ENCODE assay signal across 1 cellular context in the genomic region with DNA sequence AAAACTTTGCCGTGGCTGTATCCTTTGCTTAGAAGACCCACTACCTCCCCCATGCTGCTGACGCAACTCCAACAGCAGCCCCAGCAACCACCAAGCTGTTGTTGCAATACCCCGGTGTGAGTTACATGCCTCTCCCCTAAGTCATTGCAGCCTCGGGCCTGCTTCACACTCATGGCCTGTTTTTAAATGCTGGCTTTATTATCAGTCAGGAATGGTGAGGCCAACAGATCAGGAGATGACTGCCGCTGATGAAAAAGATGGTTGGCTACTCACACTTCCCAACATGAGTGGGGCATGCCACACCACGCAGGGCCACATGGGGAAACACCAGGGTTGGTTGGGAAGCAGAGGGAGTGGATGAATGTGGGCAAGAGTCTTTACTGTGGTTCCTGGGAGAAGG.
TF ChIP-seq lines count a peak whose summit lies in the region.

No MANE protein-coding gene starts in this region.

TF ChIP-seq in K562, 482 proteins besides CTCF, POLR2A, EP300 and RAD21 (continued from another document):
- no peak for TF ChIP-seq ZNF274 (IDR thresholded peaks at IDR 0.05; ENCODE audit: borderline replicate concordance, low read depth, low read length)
- peak; percentile 79 for TF ChIP-seq L3MBTL2 (IDR thresholded peaks at IDR 0.05)
- no peak for TF ChIP-seq DDX20 (tag; IDR thresholded peaks at IDR 0.05; ENCODE audit: low read depth)
- TF ChIP-seq ZC3H8 (IDR thresholded peaks at IDR 0.05), result no peak
- TF ChIP-seq U2AF2 (optimal IDR thresholded peaks at IDR 0.05; ENCODE audit: low read depth, low read length), result no peak
- TF ChIP-seq, protein P1, sequence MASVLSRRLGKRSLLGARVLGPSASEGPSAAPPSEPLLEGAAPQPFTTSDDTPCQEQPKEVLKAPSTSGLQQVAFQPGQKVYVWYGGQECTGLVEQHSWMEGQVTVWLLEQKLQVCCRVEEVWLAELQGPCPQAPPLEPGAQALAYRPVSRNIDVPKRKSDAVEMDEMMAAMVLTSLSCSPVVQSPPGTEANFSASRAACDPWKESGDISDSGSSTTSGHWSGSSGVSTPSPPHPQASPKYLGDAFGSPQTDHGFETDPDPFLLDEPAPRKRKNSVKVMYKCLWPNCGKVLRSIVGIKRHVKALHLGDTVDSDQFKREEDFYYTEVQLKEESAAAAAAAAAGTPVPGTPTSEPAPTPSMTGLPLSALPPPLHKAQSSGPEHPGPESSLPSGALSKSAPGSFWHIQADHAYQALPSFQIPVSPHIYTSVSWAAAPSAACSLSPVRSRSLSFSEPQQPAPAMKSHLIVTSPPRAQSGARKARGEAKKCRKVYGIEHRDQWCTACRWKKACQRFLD (CRISPR knock-in tag; IDR thresholded peaks at IDR 0.05), result peak; percentile 49; the same call in 1 of the 2 replicates
- TF ChIP-seq, protein P2, sequence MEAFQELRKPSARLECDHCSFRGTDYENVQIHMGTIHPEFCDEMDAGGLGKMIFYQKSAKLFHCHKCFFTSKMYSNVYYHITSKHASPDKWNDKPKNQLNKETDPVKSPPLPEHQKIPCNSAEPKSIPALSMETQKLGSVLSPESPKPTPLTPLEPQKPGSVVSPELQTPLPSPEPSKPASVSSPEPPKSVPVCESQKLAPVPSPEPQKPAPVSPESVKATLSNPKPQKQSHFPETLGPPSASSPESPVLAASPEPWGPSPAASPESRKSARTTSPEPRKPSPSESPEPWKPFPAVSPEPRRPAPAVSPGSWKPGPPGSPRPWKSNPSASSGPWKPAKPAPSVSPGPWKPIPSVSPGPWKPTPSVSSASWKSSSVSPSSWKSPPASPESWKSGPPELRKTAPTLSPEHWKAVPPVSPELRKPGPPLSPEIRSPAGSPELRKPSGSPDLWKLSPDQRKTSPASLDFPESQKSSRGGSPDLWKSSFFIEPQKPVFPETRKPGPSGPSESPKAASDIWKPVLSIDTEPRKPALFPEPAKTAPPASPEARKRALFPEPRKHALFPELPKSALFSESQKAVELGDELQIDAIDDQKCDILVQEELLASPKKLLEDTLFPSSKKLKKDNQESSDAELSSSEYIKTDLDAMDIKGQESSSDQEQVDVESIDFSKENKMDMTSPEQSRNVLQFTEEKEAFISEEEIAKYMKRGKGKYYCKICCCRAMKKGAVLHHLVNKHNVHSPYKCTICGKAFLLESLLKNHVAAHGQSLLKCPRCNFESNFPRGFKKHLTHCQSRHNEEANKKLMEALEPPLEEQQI (IDR thresholded peaks at IDR 0.05), result no peak
- TF ChIP-seq, protein P3, sequence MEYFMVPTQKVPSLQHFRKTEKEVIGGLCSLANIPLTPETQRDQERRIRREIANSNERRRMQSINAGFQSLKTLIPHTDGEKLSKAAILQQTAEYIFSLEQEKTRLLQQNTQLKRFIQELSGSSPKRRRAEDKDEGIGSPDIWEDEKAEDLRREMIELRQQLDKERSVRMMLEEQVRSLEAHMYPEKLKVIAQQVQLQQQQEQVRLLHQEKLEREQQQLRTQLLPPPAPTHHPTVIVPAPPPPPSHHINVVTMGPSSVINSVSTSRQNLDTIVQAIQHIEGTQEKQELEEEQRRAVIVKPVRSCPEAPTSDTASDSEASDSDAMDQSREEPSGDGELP (CRISPR knock-in tag; IDR thresholded peaks at IDR 0.05; ENCODE audit: borderline replicate concordance), result no peak
- 0 out of 2 replicates have a peak, but pooled peaks have one; percentile 13 for TF ChIP-seq ZNF24 (IDR thresholded peaks at IDR 0.05)
- TF ChIP-seq, protein P4, sequence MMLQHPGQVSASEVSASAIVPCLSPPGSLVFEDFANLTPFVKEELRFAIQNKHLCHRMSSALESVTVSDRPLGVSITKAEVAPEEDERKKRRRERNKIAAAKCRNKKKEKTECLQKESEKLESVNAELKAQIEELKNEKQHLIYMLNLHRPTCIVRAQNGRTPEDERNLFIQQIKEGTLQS (IDR thresholded peaks at IDR 0.05), result peak; percentile 82
- TF ChIP-seq, protein P4 (CRISPR knock-in tag; conservative IDR thresholded peaks at IDR 0.05), result no peak
- peak; percentile 78 for TF ChIP-seq CEBPG (CRISPR knock-in tag; IDR thresholded peaks at IDR 0.05)
- peak; percentile 87 to 93 for TF ChIP-seq CEBPG (tag; conservative IDR thresholded peaks at IDR 0.05 in 1 of 2, IDR thresholded peaks at IDR 0.05 in 1 of 2)
- peak; percentile 80 to 87; a peak in 2 of 4 replicates for TF ChIP-seq TRIM24 (IDR thresholded peaks at IDR 0.05)
- no peak for TF ChIP-seq HDAC8 (tag; IDR thresholded peaks at IDR 0.05)
- TF ChIP-seq ZKSCAN3 (CRISPR knock-in tag; IDR thresholded peaks at IDR 0.05), result no peak
- TF ChIP-seq GABPA (tag; conservative IDR thresholded peaks at IDR 0.05; ENCODE audit: low read depth), result 0 out of 2 replicates have a peak, but pooled peaks have one; percentile 6
